In genomic region chr6:111300938-111301800, GRCh38 we compare ENCODE assay signal across 8 cellular contexts.
DNase-seq lines count a peak whose midpoint lies in the region; ATAC-seq and TF ChIP-seq lines count a peak whose summit lies in the region.
"Not testable (repeated sequence)": the region's sequence is repeated elsewhere in the genome, so short reads cannot be mapped to it uniquely, and the experiment has no call there.

No MANE protein-coding gene starts in this region.

- peak; percentile 46 for ATAC-seq in GM19351 (IDR thresholded peaks at IDR 0.05; ENCODE audit: unreplicated experiment)
- ATAC-seq in stimulated activated naive B cell treated with anti-CD40 and anti-IgM and Interleukin-4, amounts not matched to agents 10 μg/mL and 1 μg/mL and 100 μg/mL, for 72 hours (replicated peaks) = peak in 1 of 2 donors; percentile 45

- TF ChIP-seq POLR2A in esophagus muscularis mucosa (IDR thresholded peaks at IDR 0.05; ENCODE audit: low read depth) = not testable (repeated sequence)

- not testable (repeated sequence) for H3K9me3 ChIP-seq in SK-N-MC (ENCODE audit: low read depth, low read length); esophagus muscularis mucosa; muscle layer of colon (ENCODE audit: low read length)

- H3K4me3 ChIP-seq in SK-N-MC; esophagus muscularis mucosa; muscle layer of colon (ENCODE audit: low read depth in 1 of 2, low read length in 2 of 2): not testable (repeated sequence)

- not testable (repeated sequence) for H3K9ac ChIP-seq in SK-N-MC (ENCODE audit: insufficient read length); muscle layer of colon (ENCODE audit: low read length)

- not testable (repeated sequence) for H3K4me3 Mint-ChIP-seq in stimulated activated naive B cell treated with anti-CD40 and anti-IgM and Interleukin-4, amounts not matched to agents 10 μg/mL and 1 μg/mL and 100 μg/mL, for 72 hours

- H3K27me3 Mint-ChIP-seq in stimulated activated naive B cell treated with anti-CD40 and anti-IgM and Interleukin-4, amounts not matched to agents 10 μg/mL and 1 μg/mL and 100 μg/mL, for 72 hours = not testable (repeated sequence)

- intact Hi-C loops in esophagus muscularis mucosa (cut with DNase I) = not testable (repeated sequence)

- peak; percentile 18 for DNase-seq in EL
- DNase-seq in HT1080 (ENCODE audit: low read depth) = peak; percentile 5
- DNase-seq in SK-N-MC (ENCODE audit: low read depth, low spot score); esophagus muscularis mucosa (ENCODE audit: extremely low spot score); stimulated activated naive B cell treated with anti-CD40 and anti-IgM and Interleukin-4, amounts not matched to agents 10 μg/mL and 1 μg/mL and 100 μg/mL, for 72 hours: not testable (repeated sequence)
- DNase-seq in amniotic stem cell (lab: John Stamatoyannopoulos, UW) = peak; percentile 0

- H3K27me3 ChIP-seq in esophagus muscularis mucosa; muscle layer of colon (ENCODE audit: control insufficient read depth in 1 of 2, insufficient read depth in 2 of 2, low read length in 2 of 2): not testable (repeated sequence)

- peaks cover 0 to 14% (median 13%) of the 10 kb centered on the region in 4 donors for H3K4me1 ChIP-seq in esophagus muscularis mucosa
- H3K4me1 ChIP-seq in muscle layer of colon (ENCODE audit: insufficient read depth, low read length) = peaks cover 12% of the 10 kb centered on the region

- TF ChIP-seq CTCF in esophagus muscularis mucosa (IDR thresholded peaks at IDR 0.05) = not testable (repeated sequence)

- 95% methylated on average over 9 of the region's 9 CpGs for WGBS in esophagus muscularis mucosa

- H3K36me3 Mint-ChIP-seq in stimulated activated naive B cell treated with anti-CD40 and anti-IgM and Interleukin-4, amounts not matched to agents 10 μg/mL and 1 μg/mL and 100 μg/mL, for 72 hours = peaks cover 27 to 45% of the 10 kb centered on the region in 2 donors

- peaks cover 7 to 10% of the 10 kb centered on the region in 2 donors for H3K4me1 Mint-ChIP-seq in stimulated activated naive B cell treated with anti-CD40 and anti-IgM and Interleukin-4, amounts not matched to agents 10 μg/mL and 1 μg/mL and 100 μg/mL, for 72 hours

- H3K27ac Mint-ChIP-seq in stimulated activated naive B cell treated with anti-CD40 and anti-IgM and Interleukin-4, amounts not matched to agents 10 μg/mL and 1 μg/mL and 100 μg/mL, for 72 hours = peak overlapping the region; percentile 65

- not testable (repeated sequence) for TF ChIP-seq EP300 in esophagus muscularis mucosa (IDR thresholded peaks at IDR 0.05)

- H3K9me3 Mint-ChIP-seq in stimulated activated naive B cell treated with anti-CD40 and anti-IgM and Interleukin-4, amounts not matched to agents 10 μg/mL and 1 μg/mL and 100 μg/mL, for 72 hours = not testable (repeated sequence)

- H3K27ac ChIP-seq in SK-N-MC (0 out of 2 replicates have a peak overlapping the region, but pooled peaks have one; percentile 16), esophagus muscularis mucosa (replicated peaks in 1 of 4) (peak overlapping the region in 3 of 4 donors; percentile 33 to 58 (median 58)), muscle layer of colon (ENCODE audit: low read depth, low read length) (peak overlapping the region; percentile 6)

- peaks cover 12% of the 10 kb centered on the region for H3K36me3 ChIP-seq in SK-N-MC (ENCODE audit: insufficient read depth, low read length)
- peaks cover 0 to 37% (median 16%) of the 10 kb centered on the region in 4 donors for H3K36me3 ChIP-seq in esophagus muscularis mucosa
- peaks cover 14% of the 10 kb centered on the region for H3K36me3 ChIP-seq in muscle layer of colon (ENCODE audit: insufficient read depth, low read length)

Comparison
In these comparisons a context has a peak if more than half of its experiments do, and no peak if none do; other contexts are left out.
1. H3K27ac ChIP-seq: peak in every context shown above with its lines; median percentile 58 in esophagus muscularis mucosa; 16 in SK-N-MC; 6 in muscle layer of colon.